ENCODE assay signal across 1 cellular context in genomic region chr19:50835785-50836542, GRCh38.
A peak's percentile ranks its signal among the peaks of the same experiment; 100 is the strongest.
TF ChIP-seq lines count a peak whose summit lies in the region.

No MANE protein-coding gene starts in this region.

TF ChIP-seq in HepG2, 621 proteins besides CTCF, POLR2A, EP300 and RAD21 (continued from another document and continues in another):
- TF ChIP-seq SMAD1 (CRISPR knock-in tag; IDR thresholded peaks at IDR 0.05; ENCODE audit: borderline replicate concordance, low read depth) (0 out of 2 replicates have a peak, but pooled peaks have one; percentile 51), ZNF558 (CRISPR knock-in tag; IDR thresholded peaks at IDR 0.05; ENCODE audit: borderline replicate concordance) (no peak), ZBTB4 (CRISPR knock-in tag; IDR thresholded peaks at IDR 0.05; ENCODE audit: borderline replicate concordance) (no peak), ZBTB43 (CRISPR knock-in tag; conservative IDR thresholded peaks at IDR 0.05) (no peak), KDM6A (CRISPR knock-in tag; IDR thresholded peaks at IDR 0.05; ENCODE audit: low read depth) (no peak), ZNF513 (CRISPR knock-in tag; conservative IDR thresholded peaks at IDR 0.05) (no peak), ZNF569 (CRISPR knock-in tag; IDR thresholded peaks at IDR 0.05; ENCODE audit: borderline replicate concordance) (no peak), ZKSCAN1 (IDR thresholded peaks at IDR 0.05; ENCODE audit: low read length) (no peak), TBX2 (CRISPR knock-in tag; IDR thresholded peaks at IDR 0.05; ENCODE audit: borderline replicate concordance) (peak; percentile 15; the same call in 1 of the 2 replicates), IKZF1 (IDR thresholded peaks at IDR 0.05) (no peak), HNF4G (IDR thresholded peaks at IDR 0.05; ENCODE audit: borderline replicate concordance, low read depth, low read length) (no peak), HNF4G (CRISPR knock-in tag; IDR thresholded peaks at IDR 0.05; ENCODE audit: borderline replicate concordance, low read depth) (no peak), ZNF101 (CRISPR knock-in tag; IDR thresholded peaks at IDR 0.05; ENCODE audit: borderline replicate concordance, low read depth) (no peak), ESRRA (CRISPR knock-in tag; IDR thresholded peaks at IDR 0.05; ENCODE audit: low read depth) (peak; percentile 29; the same call in 1 of the 2 replicates), ZNF331 (CRISPR knock-in tag; IDR thresholded peaks at IDR 0.05) (no peak), ZNF367 (CRISPR knock-in tag; IDR thresholded peaks at IDR 0.05; ENCODE audit: borderline replicate concordance) (no peak), DNMT1 (CRISPR knock-in tag; IDR thresholded peaks at IDR 0.05) (no peak), MTA3 (CRISPR knock-in tag; IDR thresholded peaks at IDR 0.05) (no peak), TERF1 (CRISPR knock-in tag; IDR thresholded peaks at IDR 0.05) (no peak), HOXD1 (CRISPR knock-in tag; IDR thresholded peaks at IDR 0.05) (no peak), ZBTB14 (CRISPR knock-in tag; IDR thresholded peaks at IDR 0.05) (peak; percentile 81), FLYWCH1 (CRISPR knock-in tag; IDR thresholded peaks at IDR 0.05) (no peak), CBFB (CRISPR knock-in tag; IDR thresholded peaks at IDR 0.05) (no peak), SALL1 (CRISPR knock-in tag; IDR thresholded peaks at IDR 0.05) (peak; percentile 27; the same call in 1 of the 2 replicates), ZNF451 (CRISPR knock-in tag; IDR thresholded peaks at IDR 0.05) (no peak; the same call in 1 of the 2 replicates), ZNF160 (CRISPR knock-in tag; IDR thresholded peaks at IDR 0.05) (no peak), YY1 (IDR thresholded peaks at IDR 0.05; ENCODE audit: insufficient read depth, insufficient replicate concordance, low read depth, low read length) (peak; percentile 32), ZNF460 (CRISPR knock-in tag; IDR thresholded peaks at IDR 0.05; ENCODE audit: borderline replicate concordance) (no peak), DMAP1 (CRISPR knock-in tag; IDR thresholded peaks at IDR 0.05) (no peak), MXD3 (CRISPR knock-in tag; IDR thresholded peaks at IDR 0.05) (no peak), PCBP2 (optimal IDR thresholded peaks at IDR 0.05; ENCODE audit: low read depth, low read length, poor library complexity, severe bottlenecking) (no peak), TRAFD1 (CRISPR knock-in tag; IDR thresholded peaks at IDR 0.05; ENCODE audit: borderline replicate concordance) (0 out of 2 replicates have a peak, but pooled peaks have one; percentile 21), SNAI1 (CRISPR knock-in tag; IDR thresholded peaks at IDR 0.05; ENCODE audit: borderline replicate concordance) (no peak), TAF1 (CRISPR knock-in tag; IDR thresholded peaks at IDR 0.05) (0 out of 2 replicates have a peak, but pooled peaks have one; percentile 28), ZNF770 (CRISPR knock-in tag; IDR thresholded peaks at IDR 0.05) (0 out of 2 replicates have a peak, but pooled peaks have one; percentile 33), MTF1 (CRISPR knock-in tag; IDR thresholded peaks at IDR 0.05) (no peak), ETV5 (CRISPR knock-in tag; IDR thresholded peaks at IDR 0.05; ENCODE audit: borderline replicate concordance) (no peak), GFI1 (CRISPR knock-in tag; IDR thresholded peaks at IDR 0.05; ENCODE audit: borderline replicate concordance) (no peak), MAX (IDR thresholded peaks at IDR 0.05) (peak; percentile 51), HMG20B (CRISPR knock-in tag; conservative IDR thresholded peaks at IDR 0.05) (no peak), KDM5B (CRISPR knock-in tag; IDR thresholded peaks at IDR 0.05; ENCODE audit: borderline replicate concordance) (no peak; the same call in 1 of the 2 replicates), GATAD1 (CRISPR knock-in tag; IDR thresholded peaks at IDR 0.05) (no peak), KAT2B (IDR thresholded peaks at IDR 0.05; ENCODE audit: borderline replicate concordance, low read depth, low read length) (no peak), ZNF224 (CRISPR knock-in tag; IDR thresholded peaks at IDR 0.05) (no peak), SCMH1 (CRISPR knock-in tag; IDR thresholded peaks at IDR 0.05; ENCODE audit: borderline replicate concordance) (no peak), MLX (CRISPR knock-in tag; IDR thresholded peaks at IDR 0.05) (no peak), FOXP1 (IDR thresholded peaks at IDR 0.05) (no peak), FOXP1 (CRISPR knock-in tag; IDR thresholded peaks at IDR 0.05) (no peak), MAFF (IDR thresholded peaks at IDR 0.05; ENCODE audit: low read depth, low read length) (no peak), TARDBP (CRISPR knock-in tag; IDR thresholded peaks at IDR 0.05) (no peak), PBX3 (CRISPR knock-in tag; IDR thresholded peaks at IDR 0.05; ENCODE audit: borderline replicate concordance) (no peak), ZNF12 (CRISPR knock-in tag; IDR thresholded peaks at IDR 0.05) (no peak), ZNF264 (CRISPR knock-in tag; IDR thresholded peaks at IDR 0.05) (no peak), PTBP1 (IDR thresholded peaks at IDR 0.05; ENCODE audit: low read depth, low read length, poor library complexity, severe bottlenecking) (no peak), ZNF136 (CRISPR knock-in tag; IDR thresholded peaks at IDR 0.05; ENCODE audit: low read depth) (no peak), SP4 (CRISPR knock-in tag; IDR thresholded peaks at IDR 0.05) (peak; percentile 42; the same call in 1 of the 2 replicates), IRF2 (CRISPR knock-in tag; IDR thresholded peaks at IDR 0.05) (no peak), DRAP1 (CRISPR knock-in tag; IDR thresholded peaks at IDR 0.05) (peak; percentile 33; the same call in 1 of the 2 replicates), BCL6 (CRISPR knock-in tag; IDR thresholded peaks at IDR 0.05) (no peak)
